ENCODE assay signal across 17 cellular contexts in the genomic region with DNA sequence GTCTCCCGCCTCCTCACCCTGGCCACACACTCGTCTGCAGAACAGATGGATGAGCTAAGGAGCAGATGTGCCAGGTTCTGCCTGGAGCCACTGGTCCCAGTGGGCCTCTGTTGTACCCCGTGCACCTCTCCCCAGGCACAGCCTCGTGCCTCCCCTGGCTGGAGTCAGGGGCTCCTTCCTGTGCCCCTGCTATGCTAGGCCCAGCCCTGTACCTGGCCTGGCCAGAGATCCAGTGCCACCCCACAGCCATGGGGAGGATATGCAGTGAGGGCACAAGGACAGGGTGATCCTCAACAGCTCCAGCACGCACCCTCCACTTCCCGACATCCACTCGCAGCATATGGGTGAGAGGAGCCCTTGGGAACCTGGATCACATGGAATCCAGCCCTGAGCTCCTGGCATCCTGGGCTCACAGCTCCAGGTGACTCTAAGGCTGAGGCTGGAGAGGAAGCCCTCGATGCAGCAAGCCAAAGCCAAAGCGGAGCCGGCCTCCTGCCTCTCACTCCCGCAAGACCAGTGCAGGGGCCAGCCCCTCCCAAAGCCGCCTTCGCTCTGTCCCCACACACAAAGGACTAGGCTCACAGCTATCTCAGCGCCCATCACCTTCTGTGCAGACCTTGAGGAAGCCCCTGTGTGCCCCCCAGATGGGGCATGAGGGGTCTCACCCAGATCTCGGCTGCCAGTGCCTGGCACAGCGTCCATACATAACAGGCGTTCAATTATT. TPM values are rescaled to one million over a fixed set of nuclear protein-coding genes. Genes with fewer than 3 reads are reported as not detected.
DNase-seq lines count a peak whose midpoint lies in the region; ATAC-seq and TF ChIP-seq lines count a peak whose summit lies in the region.
"Had no signal": no experiment of that assay in that cellular context is flagged by ENCODE, and none has a peak within 500 bp of the region (broad histone marks: within the 10 kb centered on the region; RNA-seq: fewer than 3 reads in every experiment).

No MANE protein-coding gene starts in this region.

- no peak overlapping the region for H3K4me2 ChIP-seq in H9 (ENCODE audit: insufficient read depth, insufficient read length, low read length)
- H3K4me2 ChIP-seq: GM23338 had no signal

- H2BK5ac ChIP-seq in H9 (ENCODE audit: insufficient read length, low read length) = no peak overlapping the region

- no peaks in the 10 kb centered on the region for H3K9me3 ChIP-seq in H9 (ENCODE audit: control insufficient read depth, low read depth, low read length)
- no peaks in the 10 kb centered on the region for H3K9me3 ChIP-seq in lower lobe of right lung

- H3K4me3 Mint-ChIP-seq in H9 = no peak overlapping the region
- no peak overlapping the region for H3K4me3 Mint-ChIP-seq in stimulated activated effector memory CD8-positive, alpha-beta T cell treated with anti-CD3 and anti-CD28 coated beads, Interleukin-12 subunit alpha, Interleukin-12 subunit beta, amount 100 ng/mL, for 72 hours
- H3K4me3 Mint-ChIP-seq: B cell; CD4-positive, alpha-beta T cell; GM23338 had no signal

- H3K18ac ChIP-seq in H9 (ENCODE audit: insufficient read length, low read depth, low read length) = no peak overlapping the region

- H2AK5ac ChIP-seq in H9 (ENCODE audit: insufficient read length, low read length) = no peak overlapping the region

- H3K4me1 Mint-ChIP-seq in H9 = no peaks in the 10 kb centered on the region
- H3K4me1 Mint-ChIP-seq in stimulated activated effector memory CD8-positive, alpha-beta T cell treated with anti-CD3 and anti-CD28 coated beads, Interleukin-12 subunit alpha, Interleukin-12 subunit beta, amount 100 ng/mL, for 72 hours = no peaks in the 10 kb centered on the region
- H3K4me1 Mint-ChIP-seq: B cell, GM23338 had no signal

- H4K20me1 ChIP-seq in H9 (ENCODE audit: control insufficient read depth, insufficient read depth, insufficient read length) = no peaks in the 10 kb centered on the region

- H3K56ac ChIP-seq in H9 (ENCODE audit: insufficient read length, low read depth, low read length) = no peak overlapping the region

- no peaks in the 10 kb centered on the region; a peak in 1 of 7 replicates for H3K36me3 Mint-ChIP-seq in H9 (ENCODE audit: insufficient read depth in 1 of 3, low read depth in 3 of 3)
- no peaks in the 10 kb centered on the region for H3K36me3 Mint-ChIP-seq in stimulated activated effector memory CD8-positive, alpha-beta T cell treated with anti-CD3 and anti-CD28 coated beads, Interleukin-12 subunit alpha, Interleukin-12 subunit beta, amount 100 ng/mL, for 72 hours

- intact Hi-C loops in lower lobe of right lung (cut with DNase I) = no loop called here

- H3K4me3 ChIP-seq in lower lobe of right lung = no peak overlapping the region
- no peak overlapping the region for H3K4me3 ChIP-seq in H7 (ENCODE audit: insufficient read depth, low read depth, low read length)
- H3K4me3 ChIP-seq: GM23338 had no signal

- H3K27ac Mint-ChIP-seq in H9 = no peak overlapping the region
- peak overlapping the region; percentile 45 for H3K27ac Mint-ChIP-seq in stimulated activated effector memory CD8-positive, alpha-beta T cell treated with anti-CD3 and anti-CD28 coated beads, Interleukin-12 subunit alpha, Interleukin-12 subunit beta, amount 100 ng/mL, for 72 hours
- H3K27ac Mint-ChIP-seq: B cell; CD4-positive, alpha-beta T cell; GM23338 had no signal

- no peak overlapping the region for H4K8ac ChIP-seq in H9 (replicated peaks; ENCODE audit: insufficient read length, low read depth, low read length)

- peaks cover 2% of the 10 kb centered on the region in 2 experiments; a peak in 1 of 5 replicates for H3K9me3 Mint-ChIP-seq in H9
- H3K9me3 Mint-ChIP-seq in stimulated activated effector memory CD8-positive, alpha-beta T cell treated with anti-CD3 and anti-CD28 coated beads, Interleukin-12 subunit alpha, Interleukin-12 subunit beta, amount 100 ng/mL, for 72 hours = no peaks in the 10 kb centered on the region
- H3K9me3 Mint-ChIP-seq: CD4-positive, alpha-beta T cell; GM23338 had no signal

- H4K91ac ChIP-seq in H9 (ENCODE audit: insufficient read length, low read depth, low read length) = no peak overlapping the region

- WGBS in H9 (ENCODE audit: extremely low coverage, insufficient read length, low lambda C conversion rate) = no CpG with 5 or more reads among the region's 17 CpGs

- H3K23me2 ChIP-seq in H9 (ENCODE audit: insufficient read length, low read depth, low read length, poor library complexity, severe bottlenecking) = no peaks in the 10 kb centered on the region

- no peaks in the 10 kb centered on the region for H3K4me1 ChIP-seq in H9 (ENCODE audit: insufficient read depth, low read length)
- no peaks in the 10 kb centered on the region for H3K4me1 ChIP-seq in lower lobe of right lung

- H2BK20ac ChIP-seq in H9 (ENCODE audit: low read depth, low read length, poor library complexity, severe bottlenecking) = no peak overlapping the region

- H2AFZ ChIP-seq in H9 (ENCODE audit: low read length) = no peak overlapping the region
- H2AFZ ChIP-seq: GM23338 had no signal

- H4K5ac ChIP-seq in H9 (ENCODE audit: insufficient read length, low read depth, low read length) = no peak overlapping the region

- H3K23ac ChIP-seq in H9 (ENCODE audit: insufficient read length, low read depth, low read length) = no peak overlapping the region

- no peak overlapping the region; the same call in 1 of the 2 replicates for H3K14ac ChIP-seq in H9 (ENCODE audit: insufficient read depth, low read length)

- H2BK12ac ChIP-seq in H9 (ENCODE audit: insufficient read length, low read depth, low read length) = no peak overlapping the region

- H3K27me3 ChIP-seq in H9 (ENCODE audit: insufficient read depth, low read length) = no peaks in the 10 kb centered on the region
- H3K27me3 ChIP-seq in lower lobe of right lung (ENCODE audit: low read depth) = no peaks in the 10 kb centered on the region
- H3K27me3 ChIP-seq in H7 (ENCODE audit: control insufficient read depth, insufficient read depth, low read length) = no peaks in the 10 kb centered on the region

- H3K79me2 ChIP-seq in H9 (ENCODE audit: insufficient read depth, low read length) = no peaks in the 10 kb centered on the region

- 0 out of 2 replicates have a peak overlapping the region, but pooled peaks have one; percentile 49 for H2BK15ac ChIP-seq in H9 (ENCODE audit: low read depth, low read length)

- TF ChIP-seq CTCF in H9 (conservative IDR thresholded peaks at IDR 0.05) = no peak
- TF ChIP-seq CTCF in lower lobe of right lung (IDR thresholded peaks at IDR 0.05) = no peak

- H3K36me3 ChIP-seq in lower lobe of right lung = no peaks in the 10 kb centered on the region
- no peaks in the 10 kb centered on the region for H3K36me3 ChIP-seq in H7 (replicated peaks; ENCODE audit: control insufficient read depth, insufficient read depth, low read length)

- no peak for ATAC-seq in lower lobe of right lung
- ATAC-seq in stimulated activated effector memory CD8-positive, alpha-beta T cell treated with anti-CD3 and anti-CD28 coated beads, Interleukin-12 subunit alpha, Interleukin-12 subunit beta, amount 100 ng/mL, for 72 hours = no peak
- ATAC-seq: GM23338 had no signal

- no peak overlapping the region for H2BK120ac ChIP-seq in H9 (ENCODE audit: low read depth, low read length, poor library complexity, severe bottlenecking)

- H3K79me1 ChIP-seq in H9 (ENCODE audit: insufficient read depth, low read depth, low read length, poor library complexity, severe bottlenecking) = no peaks in the 10 kb centered on the region

- DNase-seq in NCI-H2171 treated with DMSO at 0.1 percent for 48 hours (lab: John Stamatoyannopoulos, UW) (peak; percentile 55), NCI-H2171 (lab: John Stamatoyannopoulos, UW) (no peak), H9 (no peak), lower lobe of right lung (peak; percentile 37), HT-29 (ENCODE audit: low spot score) (no peak), H7 (no peak), dedifferentiated amniotic fluid mesenchymal stem cell (ENCODE audit: extremely low spot score) (no peak)
- DNase-seq in stimulated activated effector memory CD8-positive, alpha-beta T cell treated with anti-CD3 and anti-CD28 coated beads, Interleukin-12 subunit alpha, Interleukin-12 subunit beta, amount 100 ng/mL, for 72 hours (ENCODE audit: low spot score in 2 of 2) = no peak
- DNase-seq: 8988T; CD4-positive, alpha-beta T cell; KBM-7; NCI-H1105; NCI-H2227 treated with DMSO at 0.1 percent for 48 hours; NCI-H82; SIG-M5 had no signal

- no peak overlapping the region for H3T11ph ChIP-seq in H9 (ENCODE audit: low read length)

- H3K27me3 Mint-ChIP-seq in H9 (ENCODE audit: low read depth) = peaks cover 4% of the 10 kb centered on the region; the same call in 1 of the 2 replicates
- H3K27me3 Mint-ChIP-seq: B cell had no signal

- no peak overlapping the region for H3K27ac ChIP-seq in H9 (ENCODE audit: insufficient read length, low read depth, low read length)
- H3K27ac ChIP-seq in lower lobe of right lung = no peak overlapping the region

- no peak overlapping the region for H3K4ac ChIP-seq in H9 (ENCODE audit: low read depth, low read length)

- no peak overlapping the region for H3K9ac ChIP-seq in H9 (ENCODE audit: extremely low read depth, insufficient read length, low read length)

RNA-seq across cellular contexts. Expression of a gene that starts 23.7 kb away (rescaled TPM):
- total RNA-seq in H9 (2021) (5.4 and 5.9 TPM in 2 replicates), lower lobe of right lung (13.0 TPM)
- total RNA-seq in HT-29 (2014; rRNA removed; shearing (Covaris generic)) = not detected in 2 replicates
- total RNA-seq in H7 (2014; rRNA removed; shearing (Covaris generic)) = 1.7 and 2.2 TPM in 2 replicates
- total RNA-seq: B cell; CD4-positive, alpha-beta T cell had no signal

Comparison
In these comparisons a context has a peak if more than half of its experiments do, and no peak if none do; other contexts are left out.
1. DNase-seq: peak in NCI-H2171 treated with DMSO at 0.1 percent for 48 hours (single experiment) and lower lobe of right lung (single experiment); none in NCI-H2171 (single experiment), H9 (single experiment), stimulated activated effector memory CD8-positive, alpha-beta T cell treated with anti-CD3 and anti-CD28 coated beads, Interleukin-12 subunit alpha, Interleukin-12 subunit beta, amount 100 ng/mL, for 72 hours (0 of 2), HT-29 (single experiment), H7 (single experiment) and dedifferentiated amniotic fluid mesenchymal stem cell (single experiment).